ENCODE assay signal across 1 cellular context in the genomic region with DNA sequence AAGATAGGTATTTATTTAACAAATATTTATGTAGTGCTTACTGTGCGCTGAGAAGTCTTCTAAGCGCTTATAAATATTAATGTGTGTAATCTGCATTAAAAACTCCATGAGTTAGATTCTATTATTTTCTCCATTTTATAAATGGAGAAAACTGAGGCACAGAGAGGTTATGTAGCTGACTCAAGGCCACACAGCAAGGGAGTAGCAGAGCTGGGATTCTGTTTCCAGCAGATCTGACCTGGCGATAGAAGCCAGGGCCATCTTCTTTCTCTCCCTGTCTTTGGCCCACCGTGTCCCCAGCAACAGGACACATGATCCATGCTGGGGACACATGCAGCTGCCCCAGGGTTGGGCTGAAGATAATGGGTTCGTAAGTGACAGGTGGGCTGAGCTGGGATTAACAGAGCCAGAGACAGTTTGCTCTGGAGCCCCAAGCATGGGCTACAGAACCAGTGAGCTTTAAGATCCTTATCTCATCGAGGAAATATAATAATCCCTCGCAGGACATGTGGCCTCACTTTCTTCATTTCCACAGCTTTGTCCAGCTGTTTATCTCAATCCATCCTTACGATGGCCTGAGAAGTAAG.
TF ChIP-seq lines count a peak whose summit lies in the region.

No MANE protein-coding gene starts in this region.

TF ChIP-seq in K562, 482 proteins besides CTCF, POLR2A, EP300 and RAD21:
- no peak for TF ChIP-seq PHB2 (IDR thresholded peaks at IDR 0.05; ENCODE audit: low read depth)
- peak; percentile 70 for TF ChIP-seq ZFP36 (IDR thresholded peaks at IDR 0.05; ENCODE audit: low read depth, low read length, partially characterized antibody)
- TF ChIP-seq RBM25 (IDR thresholded peaks at IDR 0.05; ENCODE audit: low read depth, low read length, severe bottlenecking): peak; percentile 57
